ENCODE assay signal across 21 cellular contexts in the genomic region with DNA sequence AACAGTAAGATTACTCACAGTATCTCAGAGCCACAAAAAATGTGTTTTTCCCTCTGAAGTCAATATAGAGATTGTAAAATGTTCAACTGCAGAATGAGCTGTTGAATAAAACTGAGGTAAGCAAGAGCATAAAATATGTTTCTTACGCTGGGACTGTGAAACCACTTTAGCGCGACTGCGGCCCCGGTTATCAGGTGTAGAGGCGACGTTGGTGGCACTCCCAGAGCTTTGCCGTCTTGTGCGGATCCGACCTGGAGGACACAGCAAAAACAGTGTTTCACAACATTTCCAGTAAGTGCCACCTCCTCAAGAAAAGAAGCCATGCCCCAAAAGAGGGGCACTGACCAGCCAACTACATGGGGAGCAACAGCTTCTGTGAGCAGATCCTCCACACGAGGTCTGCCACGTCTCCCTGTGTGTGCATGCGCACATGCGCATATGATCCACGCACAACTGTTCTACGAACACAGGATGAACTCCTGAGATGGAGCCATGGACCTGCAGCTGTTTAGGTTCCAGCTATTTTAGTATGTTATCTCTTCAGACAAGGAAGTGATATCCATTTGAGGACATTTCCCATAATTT.
A peak's percentile ranks its signal among the peaks of the same experiment; 100 is the strongest.
DNase-seq lines count a peak whose midpoint lies in the region; ATAC-seq and TF ChIP-seq lines count a peak whose summit lies in the region.
"Had no signal": no experiment of that assay in that cellular context is flagged by ENCODE, and none has a peak within 500 bp of the region (broad histone marks: within the 10 kb centered on the region; RNA-seq: fewer than 3 reads in every experiment).

No MANE protein-coding gene starts in this region.

- no peak for TF ChIP-seq CTCF in omental fat pad (IDR thresholded peaks at IDR 0.05)

- H3K9me3 ChIP-seq in SK-N-MC (ENCODE audit: low read depth, low read length), result no peaks in the 10 kb centered on the region
- H3K9me3 ChIP-seq: Peyer's patch, SJSA1 had no signal

- POLR2A ChIA-PET in activated CD4-positive, alpha-beta memory T cell treated with anti-CD3 and anti-CD28 coated beads, Interleukin-2, amount 10 ng/mL, durations not matched to agents 7 days and 5 days (lab: Charles Lee), result interaction anchor here (1.0 to 1.8 kb wide), 2 partner anchors 15 to 101 kb away, joined by 3 to 7 read pairs; a partner anchor contains a TSS

- H3K27ac ChIP-seq in SK-N-MC, result peak overlapping the region; percentile 49
- H3K27ac ChIP-seq: C4-2B, Peyer's patch, SJSA1 had no signal

- 0 out of 2 replicates have a peak overlapping the region, but pooled peaks have one; percentile 1 for H3K4me3 ChIP-seq in SK-N-MC
- H3K4me3 ChIP-seq: Peyer's patch, SJSA1 had no signal

- intact Hi-C loops in left ventricle myocardium superior (cut with micrococcal nuclease), result no loop called here

- peaks cover 72% of the 10 kb centered on the region for H3K36me3 Mint-ChIP-seq in activated T-cell treated with anti-CD3 and anti-CD28 coated beads, Interleukin-2, amount 50 U/mL, for 24 hours (ENCODE audit: low read depth)
- peaks cover 35% of the 10 kb centered on the region for H3K36me3 Mint-ChIP-seq in activated CD4-positive, alpha-beta memory T cell treated with anti-CD3 and anti-CD28 coated beads, Interleukin-2, amount 10 ng/mL, durations not matched to agents 7 days and 5 days (ENCODE audit: low read depth)

- H3K4me1 Mint-ChIP-seq in activated T-cell treated with anti-CD3 and anti-CD28 coated beads, Interleukin-2, amount 50 U/mL, for 24 hours (ENCODE audit: low read depth), result peaks cover 5% of the 10 kb centered on the region
- H3K4me1 Mint-ChIP-seq in activated CD4-positive, alpha-beta memory T cell treated with anti-CD3 and anti-CD28 coated beads, Interleukin-2, amount 10 ng/mL, durations not matched to agents 7 days and 5 days, result peaks cover 3% of the 10 kb centered on the region
- H3K4me1 Mint-ChIP-seq: CD8-positive, alpha-beta memory T cell; H9 had no signal

- ATAC-seq in left ventricle myocardium superior (peak; percentile 72), omental fat pad (ENCODE audit: low FRiP score) (peak; percentile 9), HG03196 (IDR thresholded peaks at IDR 0.05; ENCODE audit: unreplicated experiment) (no peak)

- CTCF ChIA-PET in activated CD4-positive, alpha-beta memory T cell treated with anti-CD3 and anti-CD28 coated beads, Interleukin-2, amount 10 ng/mL, durations not matched to agents 7 days and 5 days (lab: Charles Lee), result interaction anchor here (0.9 to 1.2 kb wide), 3 partner anchors 10 to 27 kb away, joined by 3 to 4 read pairs (median 3); no protein-coding TSS in a partner anchor

- H3K36me3 ChIP-seq in SK-N-MC (ENCODE audit: insufficient read depth, low read length), result peaks cover 31% of the 10 kb centered on the region

- H3K4me3 Mint-ChIP-seq in activated T-cell treated with anti-CD3 and anti-CD28 coated beads, Interleukin-2, amount 50 U/mL, for 24 hours, result no peak overlapping the region
- H3K4me3 Mint-ChIP-seq in activated CD4-positive, alpha-beta memory T cell treated with anti-CD3 and anti-CD28 coated beads, Interleukin-2, amount 10 ng/mL, durations not matched to agents 7 days and 5 days, result no peak overlapping the region
- H3K4me3 Mint-ChIP-seq: CD8-positive, alpha-beta memory T cell; H9 had no signal

- H3K27me3 Mint-ChIP-seq in activated T-cell treated with anti-CD3 and anti-CD28 coated beads, Interleukin-2, amount 50 U/mL, for 24 hours, result no peaks in the 10 kb centered on the region
- no peaks in the 10 kb centered on the region for H3K27me3 Mint-ChIP-seq in activated CD4-positive, alpha-beta memory T cell treated with anti-CD3 and anti-CD28 coated beads, Interleukin-2, amount 10 ng/mL, durations not matched to agents 7 days and 5 days
- H3K27me3 Mint-ChIP-seq: CD8-positive, alpha-beta memory T cell had no signal

- H3K27ac Mint-ChIP-seq in activated T-cell treated with anti-CD3 and anti-CD28 coated beads, Interleukin-2, amount 50 U/mL, for 24 hours, result peak overlapping the region; percentile 29
- H3K27ac Mint-ChIP-seq in activated CD4-positive, alpha-beta memory T cell treated with anti-CD3 and anti-CD28 coated beads, Interleukin-2, amount 10 ng/mL, durations not matched to agents 7 days and 5 days, result no peak overlapping the region

- no peak for DNase-seq in activated T-cell treated with anti-CD3 and anti-CD28 coated beads, Interleukin-2, amount 50 U/mL, for 24 hours
- DNase-seq in activated T-cell treated with anti-CD3 and anti-CD28 coated beads, Interleukin-2, amount 50 U/mL, for 1 hour, result no peak
- DNase-seq in SK-N-MC (ENCODE audit: low read depth, low spot score), result no peak
- peak; percentile 37 for DNase-seq in left ventricle myocardium superior
- DNase-seq in omental fat pad (ENCODE audit: low spot score), result no peak
- DNase-seq in activated CD4-positive, alpha-beta memory T cell treated with anti-CD3 and anti-CD28 coated beads, Interleukin-2, amount 10 ng/mL, durations not matched to agents 7 days and 5 days, result no peak
- no peak for DNase-seq in HPDE6-E6E7 (ENCODE audit: extremely low spot score)
- DNase-seq: 8988T; CD8-positive, alpha-beta memory T cell; DMS53; GDM1; H9; NCI-H1105 treated with DMSO at 0.1 percent for 48 hours; NCI-H2029 treated with DMSO at 0.1 percent for 48 hours; NCI-H2171; NCI-H345; NCI-H774; Peyer's patch had no signal

- no peak overlapping the region for H3K9ac ChIP-seq in SK-N-MC (ENCODE audit: insufficient read length)

- no peaks in the 10 kb centered on the region for H3K9me3 Mint-ChIP-seq in activated T-cell treated with anti-CD3 and anti-CD28 coated beads, Interleukin-2, amount 50 U/mL, for 24 hours
- no peaks in the 10 kb centered on the region for H3K9me3 Mint-ChIP-seq in activated CD4-positive, alpha-beta memory T cell treated with anti-CD3 and anti-CD28 coated beads, Interleukin-2, amount 10 ng/mL, durations not matched to agents 7 days and 5 days
- H3K9me3 Mint-ChIP-seq: CD8-positive, alpha-beta memory T cell; H9 had no signal
